ENCODE assay signal across 16 cellular contexts in the genomic region with DNA sequence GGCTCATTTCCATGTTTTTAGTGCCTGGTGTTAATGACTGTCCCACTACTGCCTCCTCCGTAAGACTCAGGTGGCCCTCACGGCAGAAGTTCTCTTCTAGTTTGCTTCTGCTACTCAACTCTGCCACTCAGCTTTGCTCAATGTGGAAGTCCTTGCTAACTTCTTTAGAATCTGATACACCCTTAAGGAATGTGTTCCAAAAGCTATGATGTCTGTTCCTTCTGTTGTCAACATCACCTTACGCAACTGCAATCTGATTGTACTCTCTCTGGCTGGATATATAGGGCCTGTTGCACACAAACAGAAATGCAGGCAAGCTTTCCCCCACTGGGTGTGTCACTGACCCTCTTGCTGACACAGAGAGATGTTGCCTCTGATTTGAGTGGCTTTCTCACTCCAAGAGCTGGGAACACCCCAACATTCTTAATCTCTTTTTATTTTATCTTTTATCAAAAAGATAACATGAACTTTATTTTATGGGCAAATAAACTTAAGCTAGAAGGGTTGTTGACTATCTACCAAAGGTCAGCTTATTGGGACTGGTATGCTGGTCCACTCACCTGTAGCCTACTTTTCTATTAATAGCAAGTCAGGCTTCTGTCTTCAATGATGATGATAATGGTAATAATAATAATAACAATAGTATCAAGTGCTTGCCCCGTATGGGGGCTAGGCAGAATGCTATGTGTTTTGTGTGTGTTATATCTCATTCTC. TPM values are rescaled to one million over a fixed set of nuclear protein-coding genes. Genes with fewer than 3 reads are reported as not detected.
A peak's percentile ranks its signal among the peaks of the same experiment; 100 is the strongest.
DNase-seq lines count a peak whose midpoint lies in the region; ATAC-seq and TF ChIP-seq lines count a peak whose summit lies in the region.
"Had no signal": no experiment of that assay in that cellular context is flagged by ENCODE, and none has a peak within 500 bp of the region (broad histone marks: within the 10 kb centered on the region; RNA-seq: fewer than 3 reads in every experiment).

No MANE protein-coding gene starts in this region.

- DNase-seq in AG04450 (ENCODE audit: low read depth, low spot score) = peak; percentile 26
- no peak for DNase-seq in RWPE2 (ENCODE audit: low spot score)
- DNase-seq in fibroblast of villous mesenchyme (ENCODE audit: low read depth) = peak; percentile 89
- peak; percentile 19 for DNase-seq in prostate gland (ENCODE audit: low spot score)
- DNase-seq in HK-2 (ENCODE audit: unreplicated experiment) = no peak
- no peak for DNase-seq in progenitor cell of endocrine pancreas (ENCODE audit: low spot score, unreplicated experiment)
- DNase-seq: DND-41, H7, NCI-H1105, NCI-H774 had no signal

- H3K9me3 Mint-ChIP-seq in progenitor cell of endocrine pancreas (ENCODE audit: low read depth) = peaks cover 7% of the 10 kb centered on the region

- ATAC-seq in RWPE2 (ENCODE audit: low read depth) = peak; percentile 80
- ATAC-seq in GM18502 (IDR thresholded peaks at IDR 0.05; ENCODE audit: poor library complexity, unreplicated experiment) = no peak
- no peak for ATAC-seq in activated CD4-positive, CD25-positive, alpha-beta regulatory T cell treated with anti-CD3 and anti-CD28 coated beads, Interleukin-2, amount 50 U/mL, for 24 hours
- ATAC-seq: WTC11 had no signal

- peaks cover 3% of the 10 kb centered on the region for H3K27me3 Mint-ChIP-seq in progenitor cell of endocrine pancreas

- CTCF ChIA-PET in AG04450 (lab: Charles Lee) = interaction anchor here (0.8 to 1.0 kb wide), 2 partner anchors 9 to 38 kb away, joined by 3 read pairs; no protein-coding TSS in a partner anchor

- H3K27me3 ChIP-seq in AG04450 (ENCODE audit: control insufficient read depth, insufficient read depth, low read length) (no peaks in the 10 kb centered on the region), RWPE2 (ENCODE audit: insufficient read depth, poor library complexity, severe bottlenecking) (no peaks in the 10 kb centered on the region), prostate gland (replicated peaks; ENCODE audit: insufficient read depth) (no peaks in the 10 kb centered on the region)

- no peak overlapping the region for H3K27ac ChIP-seq in AG04450 (ENCODE audit: low read depth, low read length)
- H3K27ac ChIP-seq in RWPE2 (ENCODE audit: poor library complexity, severe bottlenecking) = no peak overlapping the region
- peak overlapping the region; percentile 7 to 16 for H3K27ac ChIP-seq in prostate gland

- TF ChIP-seq POLR2A in prostate gland (IDR thresholded peaks at IDR 0.05) = no peak

- H3K27ac Mint-ChIP-seq in progenitor cell of endocrine pancreas = no peak overlapping the region
- H3K27ac Mint-ChIP-seq: WTC11 had no signal

- H3K9me3 ChIP-seq in AG04450 (ENCODE audit: control insufficient read depth, insufficient read depth, low read length) (no peaks in the 10 kb centered on the region; the same call in 1 of the 2 replicates), RWPE2 (ENCODE audit: severe bottlenecking) (no peaks in the 10 kb centered on the region), prostate gland (no peaks in the 10 kb centered on the region)

- H3K36me3 ChIP-seq in RWPE2 (ENCODE audit: low read depth) (no peaks in the 10 kb centered on the region), prostate gland (no peaks in the 10 kb centered on the region)

- H3K4me3 Mint-ChIP-seq in progenitor cell of endocrine pancreas (ENCODE audit: low read depth) = no peak overlapping the region
- H3K4me3 Mint-ChIP-seq: WTC11 had no signal

- H3K4me1 ChIP-seq in RWPE2 (ENCODE audit: insufficient read depth, poor library complexity, severe bottlenecking) = no peaks in the 10 kb centered on the region
- no peaks in the 10 kb centered on the region for H3K4me1 ChIP-seq in prostate gland (replicated peaks)

- POLR2A ChIA-PET in AG04450 (lab: Yijun Ruan, JAX) = no interaction called here

- 66% methylated on average over 4 of the region's 4 CpGs for WGBS in prostate gland

- H3K36me3 Mint-ChIP-seq in progenitor cell of endocrine pancreas (ENCODE audit: insufficient read depth) = no peaks in the 10 kb centered on the region

- H3K4me3 ChIP-seq in AG04450 (ENCODE audit: low read depth, low read length) (no peak overlapping the region), RWPE2 (ENCODE audit: severe bottlenecking) (no peak overlapping the region), fibroblast of villous mesenchyme (ENCODE audit: low read depth, low read length) (no peak overlapping the region), prostate gland (no peak overlapping the region)

- intact Hi-C loops in prostate gland (cut with DNase I) = no loop called here

- H3K4me1 Mint-ChIP-seq in progenitor cell of endocrine pancreas (ENCODE audit: low read depth) = no peaks in the 10 kb centered on the region

- TF ChIP-seq CTCF in AG04450 (IDR thresholded peaks at IDR 0.05; ENCODE audit: low read depth, low read length) (no peak), RWPE2 (IDR thresholded peaks at IDR 0.05; ENCODE audit: poor library complexity, severe bottlenecking) (no peak), fibroblast of villous mesenchyme (IDR thresholded peaks at IDR 0.05; ENCODE audit: insufficient read depth, low read depth, low read length) (no peak), prostate gland (IDR thresholded peaks at IDR 0.05) (no peak), progenitor cell of endocrine pancreas (IDR thresholded peaks at IDR 0.05; ENCODE audit: unreplicated experiment) (no peak)

RNA-seq across cellular contexts. Expression of a gene that starts 25.2 kb away (rescaled TPM):
- not detected in 2 replicates for polyA plus RNA-seq in AG04450 (2011; rRNA removed)
- not detected in 2 replicates for polyA minus RNA-seq in AG04450 (2011; rRNA and poly(A)+ RNA removed)
- total RNA-seq in fibroblast of villous mesenchyme (not detected in 2 replicates), prostate gland (not detected), progenitor cell of endocrine pancreas (not detected in 2 replicates)
- total RNA-seq: H7, myocyte, SK-MEL-5, urinary bladder, WTC11 had no signal

Comparison
In these comparisons a context has a peak if more than half of its experiments do, and no peak if none do; other contexts are left out.
1. DNase-seq: peak in AG04450 (single experiment), fibroblast of villous mesenchyme (single experiment) and prostate gland (single experiment); none in RWPE2 (single experiment), HK-2 (single experiment) and progenitor cell of endocrine pancreas (single experiment).
2. H3K27ac ChIP-seq: peak in prostate gland (2 of 2); none in AG04450 (single experiment) and RWPE2 (single experiment).